ENCODE assay signal across 10 cellular contexts in the genomic region with DNA sequence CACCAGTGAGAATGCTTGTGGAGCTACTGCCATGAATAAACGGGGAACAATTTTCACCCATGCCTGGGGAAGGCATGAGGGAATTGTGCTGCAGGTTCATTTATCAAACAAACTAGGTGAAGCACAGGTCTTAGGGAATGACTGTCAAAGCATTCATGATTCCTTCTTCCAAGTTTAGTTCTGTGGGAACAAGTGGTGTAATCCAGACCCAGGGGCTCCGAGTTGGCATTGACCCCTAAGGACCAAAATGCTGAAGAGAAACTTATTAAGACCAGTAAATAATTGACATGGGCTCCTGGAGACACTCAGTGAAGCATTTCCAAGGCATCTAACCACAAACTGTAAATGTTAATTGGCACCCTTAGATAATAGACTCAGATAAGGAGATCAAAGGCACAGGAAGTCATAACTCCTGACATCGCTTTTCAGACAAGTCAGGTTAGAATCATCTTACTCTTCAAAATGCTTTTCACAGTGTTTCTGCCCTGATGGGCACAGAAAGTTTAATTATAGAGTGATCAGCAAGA.
DNase-seq lines count a peak whose midpoint lies in the region; ATAC-seq and TF ChIP-seq lines count a peak whose summit lies in the region.
"Had no signal": no experiment of that assay in that cellular context is flagged by ENCODE, and none has a peak within 500 bp of the region (broad histone marks: within the 10 kb centered on the region; RNA-seq: fewer than 3 reads in every experiment).

No MANE protein-coding gene starts in this region.

- peaks cover 0 to 3% (median 0%) of the 10 kb centered on the region in 3 donors for H3K36me3 Mint-ChIP-seq in immature natural killer cell

- POLR2A ChIA-PET in Panc1 (lab: Charles Lee), result no interaction called here

- peaks cover 26 to 28% of the 10 kb centered on the region in 2 donors for H3K4me1 Mint-ChIP-seq in immature natural killer cell

- intact Hi-C loops in Panc1 (cut with micrococcal nuclease; ENCODE audit: unreplicated experiment), result no loop called here
- intact Hi-C loops in prostate gland (cut with DNase I), result no loop called here

- peak overlapping the region in 3 of 10 experiments; percentile 5 to 49 (median 38); a peak in 4 of 20 replicates for H3K4me3 ChIP-seq in BLaER1 treated with 17β-estradiol and CSF1 and Interleukin-3, amounts not matched to agents 10 nM and 100 nM
- no peak overlapping the region for H3K4me3 ChIP-seq in Panc1 (ENCODE audit: low read depth in 2 of 2, low read length in 2 of 2)
- H3K4me3 ChIP-seq in prostate gland, result no peak overlapping the region

- in situ Hi-C loops in Panc1 (cut with HindIII; ENCODE audit: low pct_unique_long_range_greater_than_20kb, low sequenced_read_pairs), result no loop called here

- peak overlapping the region in 7 of 11 experiments; percentile 50 to 79 (median 70); a peak in 12 of 22 replicates for H3K27ac ChIP-seq in BLaER1 treated with 17β-estradiol and CSF1 and Interleukin-3, amounts not matched to agents 10 nM and 100 nM
- H3K27ac ChIP-seq in Panc1 (ENCODE audit: low read length) (peak overlapping the region; percentile 52; the same call in 1 of the 2 replicates), prostate gland (no peak overlapping the region)

- H3K9me3 ChIP-seq in BLaER1 treated with 17β-estradiol and CSF1 and Interleukin-3, amounts not matched to agents 10 nM and 100 nM (replicated peaks in 1 of 11), result peaks cover 20 to 45% (median 42%) of the 10 kb centered on the region in 11 experiments
- peaks cover 13% of the 10 kb centered on the region; the same call in 1 of the 2 replicates for H3K9me3 ChIP-seq in Panc1 (ENCODE audit: control insufficient read depth, insufficient read depth, low read depth, low read length)
- no peaks in the 10 kb centered on the region for H3K9me3 ChIP-seq in prostate gland

- H3K9me3 Mint-ChIP-seq in immature natural killer cell, result no peaks in the 10 kb centered on the region

- peaks cover 28 to 99% (median 58%) of the 10 kb centered on the region in 10 experiments for H3K4me1 ChIP-seq in BLaER1 treated with 17β-estradiol and CSF1 and Interleukin-3, amounts not matched to agents 10 nM and 100 nM
- H3K4me1 ChIP-seq in Panc1 (ENCODE audit: control insufficient read depth, insufficient read depth, low read length), result peaks cover 11% of the 10 kb centered on the region
- H3K4me1 ChIP-seq in prostate gland (replicated peaks), result no peaks in the 10 kb centered on the region

- ATAC-seq in Panc1, result no peak

- H3K4me2 ChIP-seq in BLaER1 treated with 17β-estradiol and CSF1 and Interleukin-3, amounts not matched to agents 10 nM and 100 nM, result peak overlapping the region; percentile 76 to 94 (median 85)

- no peaks in the 10 kb centered on the region for H4K20me1 ChIP-seq in BLaER1 treated with 17β-estradiol and CSF1 and Interleukin-3, amounts not matched to agents 10 nM and 100 nM

- H3K36me3 ChIP-seq in BLaER1 treated with 17β-estradiol and CSF1 and Interleukin-3, amounts not matched to agents 10 nM and 100 nM, result peaks cover 0 to 30% (median under 1%) of the 10 kb centered on the region in 11 experiments; a peak in 7 of 22 replicates
- no peaks in the 10 kb centered on the region for H3K36me3 ChIP-seq in Panc1 (ENCODE audit: control insufficient read depth, insufficient read depth, low read length)
- no peaks in the 10 kb centered on the region for H3K36me3 ChIP-seq in prostate gland

- CTCF ChIA-PET in Panc1 (lab: Charles Lee), result no interaction called here

- no peak for TF ChIP-seq POLR2A in prostate gland (IDR thresholded peaks at IDR 0.05)

- no peaks in the 10 kb centered on the region for H3K27me3 Mint-ChIP-seq in immature natural killer cell (ENCODE audit: low read depth in 3 of 3)

- H3K4me3 Mint-ChIP-seq in immature natural killer cell, result peak overlapping the region in 1 of 5 donors; percentile 19

- H3K27ac Mint-ChIP-seq in immature natural killer cell, result peak overlapping the region in 3 of 6 donors; percentile 29 to 75 (median 62)

- H3K9ac ChIP-seq in BLaER1 treated with 17β-estradiol and CSF1 and Interleukin-3, amounts not matched to agents 10 nM and 100 nM, result peak overlapping the region in 5 of 11 experiments; percentile 16 to 75 (median 60); a peak in 9 of 22 replicates

- WGBS in prostate gland, result 32% methylated on average over 3 of the region's 3 CpGs

- no peak for TF ChIP-seq CTCF in Panc1 (IDR thresholded peaks at IDR 0.05)
- TF ChIP-seq CTCF in prostate gland (IDR thresholded peaks at IDR 0.05), result no peak

- no peaks in the 10 kb centered on the region for H3K27me3 ChIP-seq in BLaER1 treated with 17β-estradiol and CSF1 and Interleukin-3, amounts not matched to agents 10 nM and 100 nM
- H3K27me3 ChIP-seq in Panc1 (ENCODE audit: control insufficient read depth, insufficient read depth, low read length) (no peaks in the 10 kb centered on the region), prostate gland (replicated peaks; ENCODE audit: insufficient read depth) (no peaks in the 10 kb centered on the region)

- peak; percentile 42 for DNase-seq in DMS79 (lab: John Stamatoyannopoulos, UW)
- DNase-seq in Panc1 (ENCODE audit: low read depth, low spot score), result no peak
- DNase-seq in immature natural killer cell, result peak in 2 of 3 donors; percentile 9 to 13
- no peak for DNase-seq in prostate gland (ENCODE audit: low spot score)
- no peak for DNase-seq in superior temporal gyrus (ENCODE audit: extremely low spot score)
- no peak for DNase-seq in SKM-1 treated with dmso at 0.1 percent for 144 hours (lab: John Stamatoyannopoulos, UW; ENCODE audit: unreplicated experiment)
- DNase-seq: NCI-H1092; stimulated activated CD4-positive, alpha-beta T cell treated with anti-CD3 and anti-CD28 coated beads, Interleukin-12 subunit alpha, Interleukin-12 subunit beta, amount 100 ng/mL, for 4 hours; stimulated activated CD8-positive, alpha-beta memory T cell treated with anti-CD3 and anti-CD28 coated beads, Interleukin-4, amount 100 ng/mL, for 48 hours had no signal

- BruUV-seq in Panc1 (replicated peaks; lab: Mats Ljungman, UMichigan), result no TSS peak

Comparison
In these comparisons a context has a peak if more than half of its experiments do, and no peak if none do; other contexts are left out.
1. H3K27ac ChIP-seq: peak in BLaER1 treated with 17β-estradiol and CSF1 and Interleukin-3, amounts not matched to agents 10 nM and 100 nM (7 of 11) and Panc1 (single experiment); none in prostate gland (0 of 2).
2. DNase-seq: peak in DMS79 (single experiment) and immature natural killer cell (2 of 3); none in Panc1 (single experiment), prostate gland (single experiment), superior temporal gyrus (single experiment) and SKM-1 treated with dmso at 0.1 percent for 144 hours (single experiment).